Comparison of ENCODE assay signal across 15 cellular contexts in the genomic region with DNA sequence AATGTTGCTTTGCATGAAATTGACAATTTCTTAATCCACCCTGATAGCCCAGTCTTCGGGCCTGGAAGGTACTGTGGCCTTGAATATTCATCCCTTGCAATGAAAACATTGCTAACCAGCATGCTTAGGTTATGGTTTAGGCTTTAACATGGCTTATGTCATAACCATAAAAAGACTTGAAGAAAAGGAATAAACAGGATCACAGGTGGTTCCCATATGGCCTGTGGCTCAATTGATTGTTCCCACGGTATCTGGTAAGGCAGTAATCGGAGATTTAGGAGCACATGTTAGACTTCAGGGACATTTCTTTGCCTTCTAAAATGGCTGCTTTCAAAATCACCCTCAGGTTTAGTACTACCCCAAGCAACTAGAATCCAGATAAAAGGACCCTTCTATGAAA.
"Had no signal": no experiment of that assay in that cellular context is flagged by ENCODE, and none has a peak within 500 bp of the region (broad histone marks: within the 10 kb centered on the region; RNA-seq: fewer than 3 reads in every experiment).

No MANE protein-coding gene starts in this region.

- H3K27me3 Mint-ChIP-seq: activated naive CD8-positive, alpha-beta T cell treated with anti-CD3 and anti-CD28 coated beads, Interleukin-2, amount 50 U/mL, for 24 hours; naive thymus-derived CD4-positive, alpha-beta T cell had no signal

- H3K4me3 Mint-ChIP-seq: activated naive CD8-positive, alpha-beta T cell treated with anti-CD3 and anti-CD28 coated beads, Interleukin-2, amount 50 U/mL, for 24 hours; activated T-cell treated with anti-CD3 and anti-CD28 coated beads, Interleukin-2, amount 50 U/mL, for 72 hours; naive thymus-derived CD4-positive, alpha-beta T cell had no signal

- H3K36me3 ChIP-seq: ascending aorta, right atrium auricular region, thyroid gland, uterus had no signal

- H3K9me3 ChIP-seq: ascending aorta, right atrium auricular region, thyroid gland, uterus had no signal

- H3K27ac ChIP-seq: ascending aorta, right atrium auricular region, thyroid gland, uterus had no signal

- H3K4me3 ChIP-seq: ascending aorta, right atrium auricular region, smooth muscle cell, thyroid gland, uterus had no signal

- DNase-seq: activated CD4-positive, alpha-beta T cell treated with anti-CD3 and anti-CD28 coated beads, Interleukin-2, amount 50 U/mL, for 4 hours; activated CD4-positive, CD25-positive, alpha-beta regulatory T cell treated with anti-CD3 and anti-CD28 coated beads, Interleukin-2, amount 50 U/mL, for 72 hours; activated naive CD8-positive, alpha-beta T cell treated with anti-CD3 and anti-CD28 coated beads, Interleukin-2, amount 50 U/mL, for 24 hours; activated T-cell treated with anti-CD3 and anti-CD28 coated beads, Interleukin-2, amount 50 U/mL, for 72 hours; cortex of kidney; effector CD8-positive, alpha-beta T cell; head of caudate nucleus; mammary epithelial cell; naive thymus-derived CD4-positive, alpha-beta T cell; posterior cingulate gyrus; thyroid gland; uterus had no signal

- H3K27ac Mint-ChIP-seq: activated naive CD8-positive, alpha-beta T cell treated with anti-CD3 and anti-CD28 coated beads, Interleukin-2, amount 50 U/mL, for 24 hours; activated T-cell treated with anti-CD3 and anti-CD28 coated beads, Interleukin-2, amount 50 U/mL, for 72 hours had no signal

- ATAC-seq: activated naive CD8-positive, alpha-beta T cell treated with anti-CD3 and anti-CD28 coated beads, Interleukin-2, amount 50 U/mL, for 24 hours; activated T-cell treated with anti-CD3 and anti-CD28 coated beads, Interleukin-2, amount 50 U/mL, for 72 hours; naive thymus-derived CD4-positive, alpha-beta T cell had no signal

- H3K36me3 Mint-ChIP-seq: naive thymus-derived CD4-positive, alpha-beta T cell had no signal

- H3K9me3 Mint-ChIP-seq: activated naive CD8-positive, alpha-beta T cell treated with anti-CD3 and anti-CD28 coated beads, Interleukin-2, amount 50 U/mL, for 24 hours; activated T-cell treated with anti-CD3 and anti-CD28 coated beads, Interleukin-2, amount 50 U/mL, for 72 hours; naive thymus-derived CD4-positive, alpha-beta T cell had no signal
